ENCODE assay signal across 5 cellular contexts in the genomic region with DNA sequence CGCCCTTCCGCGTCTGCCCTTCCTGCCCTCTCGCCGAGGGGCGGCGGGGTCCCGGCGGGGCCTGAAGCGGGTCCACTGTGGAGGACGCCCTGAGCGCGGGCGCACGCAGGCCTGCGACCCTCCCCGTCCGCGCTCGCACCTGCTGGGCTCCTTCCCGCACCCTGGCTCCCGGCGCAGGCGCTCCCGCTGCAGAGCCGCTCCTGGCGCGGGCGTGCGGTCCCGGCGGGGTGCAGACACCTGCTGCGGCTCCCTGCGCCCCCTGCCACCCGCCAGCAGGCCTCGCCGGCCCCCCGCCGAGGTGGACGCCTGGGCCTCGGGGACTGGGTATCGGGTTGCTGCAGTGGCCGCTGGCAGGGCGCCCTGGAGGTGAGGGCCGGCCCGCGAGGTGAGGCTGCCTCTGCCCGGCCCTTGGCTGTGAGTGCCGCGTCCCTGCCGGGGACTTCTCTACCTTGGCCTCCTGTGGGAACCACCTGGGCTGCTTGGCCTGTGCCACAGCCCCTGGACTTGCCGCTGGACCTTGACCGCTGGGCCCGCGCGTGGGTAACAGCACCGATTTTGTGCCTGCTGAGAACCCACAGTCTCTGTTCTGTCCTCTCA. TPM values are rescaled to one million over a fixed set of nuclear protein-coding genes. Genes with fewer than 3 reads are reported as not detected.
DNase-seq lines count a peak whose midpoint lies in the region; ATAC-seq lines count a peak whose summit lies in the region.

No MANE protein-coding gene starts in this region.

- H3K27me3 Mint-ChIP-seq in IgD-negative memory B cell = no peaks in the 10 kb centered on the region
- no peaks in the 10 kb centered on the region for H3K27me3 Mint-ChIP-seq in effector memory CD8-positive, alpha-beta T cell

- H3K4me3 Mint-ChIP-seq in IgD-negative memory B cell = peak overlapping the region; percentile 82 to 87 (median 84)
- peak overlapping the region; percentile 71 to 76 for H3K4me3 Mint-ChIP-seq in effector memory CD8-positive, alpha-beta T cell

- H3K4me1 Mint-ChIP-seq in IgD-negative memory B cell = peaks cover 6 to 15% (median 8%) of the 10 kb centered on the region in 3 donors
- peaks cover 15 to 21% of the 10 kb centered on the region in 2 donors for H3K4me1 Mint-ChIP-seq in effector memory CD8-positive, alpha-beta T cell (ENCODE audit: low read depth in 2 of 2)

- H3K9me3 Mint-ChIP-seq in IgD-negative memory B cell = no peaks in the 10 kb centered on the region
- no peaks in the 10 kb centered on the region for H3K9me3 Mint-ChIP-seq in effector memory CD8-positive, alpha-beta T cell

- H3K27ac Mint-ChIP-seq in IgD-negative memory B cell = peak overlapping the region in 1 of 3 donors; percentile 58
- H3K27ac Mint-ChIP-seq in effector memory CD8-positive, alpha-beta T cell = peak overlapping the region in 1 of 2 donors; percentile 15

- no peak for DNase-seq in effector memory CD8-positive, alpha-beta T cell
- peak; percentile 40 for DNase-seq in retina
- no peak for DNase-seq in HPDE6-E6E7 (ENCODE audit: extremely low spot score)

- peaks cover 4% of the 10 kb centered on the region for H3K36me3 Mint-ChIP-seq in IgD-negative memory B cell
- peaks cover 16% of the 10 kb centered on the region for H3K36me3 Mint-ChIP-seq in effector memory CD8-positive, alpha-beta T cell (ENCODE audit: insufficient read depth)

- ATAC-seq in GM21390 (IDR thresholded peaks at IDR 0.05; ENCODE audit: unreplicated experiment) = peak; percentile 15
- no peak for ATAC-seq in effector memory CD8-positive, alpha-beta T cell (replicated peaks)

RNA-seq across cellular contexts. Expression of gene ARRDC1, which starts 0.6 kb away (rescaled TPM):
- polyA plus RNA-seq in IgD-negative memory B cell = 49.2 TPM

RNA-seq across cellular contexts. Expression of gene EHMT1, which starts 12.7 kb away (rescaled TPM):
- 39.1 TPM for polyA plus RNA-seq in IgD-negative memory B cell

RNA-seq across cellular contexts. Expression of gene ZMYND19, which starts 15.8 kb away (rescaled TPM):
- polyA plus RNA-seq in IgD-negative memory B cell = 8.8 TPM

RNA-seq across cellular contexts. Expression of gene DPH7, which starts 27.4 kb away (rescaled TPM):
- polyA plus RNA-seq in IgD-negative memory B cell = 38.3 TPM

RNA-seq across cellular contexts. Expression of gene MRPL41, which starts 54.4 kb away (rescaled TPM):
- 44.9 TPM for polyA plus RNA-seq in IgD-negative memory B cell
